Comparison of ENCODE assay signal across 1 cellular context in genomic region chr3:14810070-14810732, GRCh38.
TF ChIP-seq lines count a peak whose summit lies in the region.

No MANE protein-coding gene starts in this region.

TF ChIP-seq in HepG2, 621 proteins besides CTCF, POLR2A, EP300 and RAD21:
- TF ChIP-seq ZBTB43 (CRISPR knock-in tag; conservative IDR thresholded peaks at IDR 0.05): no peak
- TF ChIP-seq ZNF687 (CRISPR knock-in tag; IDR thresholded peaks at IDR 0.05): 0 out of 2 replicates have a peak, but pooled peaks have one; percentile 3
- TF ChIP-seq CHD4 (IDR thresholded peaks at IDR 0.05; ENCODE audit: borderline replicate concordance, low read length): no peak
- TF ChIP-seq AHDC1 (CRISPR knock-in tag; IDR thresholded peaks at IDR 0.05; ENCODE audit: borderline replicate concordance): no peak
- no peak for TF ChIP-seq MYC (CRISPR knock-in tag; IDR thresholded peaks at IDR 0.05; ENCODE audit: borderline replicate concordance)
